18 cellular contexts compared by ENCODE assay signal in the genomic region with DNA sequence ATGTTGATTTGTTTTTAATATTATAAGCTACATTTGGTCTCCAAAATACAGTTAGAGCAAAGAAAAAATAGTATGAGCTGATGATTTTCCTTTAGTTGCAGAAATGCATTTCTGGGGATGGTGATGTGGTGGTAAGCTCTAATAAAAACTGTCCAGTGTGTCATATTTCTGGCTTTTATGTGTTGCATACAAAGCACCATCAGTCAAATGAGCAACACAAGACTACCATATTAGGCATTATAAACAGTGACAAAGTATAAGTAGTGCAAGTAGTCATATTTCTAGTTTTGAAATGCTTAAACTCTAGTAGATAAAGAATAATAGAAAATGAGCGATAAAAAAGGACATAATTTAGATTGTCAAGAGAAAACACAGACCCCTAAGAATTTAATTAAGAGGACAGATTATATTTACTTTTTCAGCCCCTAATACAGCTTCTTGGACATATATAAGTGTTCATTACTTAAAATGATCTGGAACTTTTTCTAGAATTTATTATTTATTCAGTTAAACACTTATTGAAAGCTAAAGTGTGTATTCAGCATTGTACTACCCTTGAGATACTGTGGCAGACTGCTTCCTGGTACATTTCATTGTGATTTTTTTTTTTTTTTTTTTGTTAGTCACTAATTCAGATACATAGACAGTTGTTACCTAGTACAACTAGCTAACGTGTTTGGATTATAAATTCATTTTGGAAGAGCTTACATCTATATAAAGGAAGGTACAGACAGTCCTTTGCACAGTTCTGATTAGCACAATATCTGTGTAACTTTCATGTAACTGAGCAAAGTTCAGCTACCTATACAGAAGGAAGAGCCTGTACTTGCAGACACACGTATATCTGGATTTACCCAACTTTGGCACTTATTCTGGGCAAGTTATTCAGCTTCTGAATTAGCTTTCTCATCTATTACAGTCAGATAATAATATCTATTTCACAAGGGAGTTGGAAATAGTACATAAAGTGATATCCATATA. TPM values are rescaled to one million over a fixed set of nuclear protein-coding genes. Genes with fewer than 3 reads are reported as not detected.
A peak's percentile ranks its signal among the peaks of the same experiment; 100 is the strongest.
DNase-seq lines count a peak whose midpoint lies in the region; ATAC-seq, FAIRE-seq and TF ChIP-seq lines count a peak whose summit lies in the region.
"Had no signal": no experiment of that assay in that cellular context is flagged by ENCODE, and none has a peak within 500 bp of the region (broad histone marks: within the 10 kb centered on the region; RNA-seq: fewer than 3 reads in every experiment).

No MANE protein-coding gene starts in this region.

- H3K4me2 ChIP-seq in astrocyte (ENCODE audit: low read length) = no peak overlapping the region
- H3K4me2 ChIP-seq: A549 had no signal

- H3K9ac ChIP-seq in HUES64 (ENCODE audit: low read depth, low read length) (no peak overlapping the region), astrocyte (ENCODE audit: low read length) (no peak overlapping the region)

- H3K36me3 ChIP-seq in HUES64 (ENCODE audit: insufficient read depth, low read length) (no peaks in the 10 kb centered on the region), astrocyte (ENCODE audit: insufficient read depth, low read length) (no peaks in the 10 kb centered on the region), lower lobe of right lung (no peaks in the 10 kb centered on the region)
- H3K36me3 ChIP-seq: vagina had no signal

- no peaks in the 10 kb centered on the region for H3K27me3 Mint-ChIP-seq in astrocyte (ENCODE audit: low read depth, unreplicated experiment)
- H3K27me3 Mint-ChIP-seq: brain; stimulated activated naive CD8-positive, alpha-beta T cell treated with anti-CD3 and anti-CD28 coated beads, Interleukin-15, Interleukin-2, amounts not matched to agents 100 ng/mL and 50 ng/mL, for 24 hours had no signal

- intact Hi-C loops in lower lobe of right lung (cut with DNase I) = no loop called here

- H3K36me3 Mint-ChIP-seq in astrocyte (ENCODE audit: low read depth, unreplicated experiment) = peaks cover 8% of the 10 kb centered on the region

- FAIRE-seq in astrocyte (lab: Jason Lieb, UNC) = no peak
- FAIRE-seq: A549, kidney had no signal

- H4K20me1 ChIP-seq in astrocyte (ENCODE audit: insufficient read depth, low read length) = peaks cover 17% of the 10 kb centered on the region

- H3K27ac ChIP-seq in HUES64 (ENCODE audit: low read depth, low read length) = peak overlapping the region; percentile 78; the same call in 1 of the 2 replicates
- H3K27ac ChIP-seq in astrocyte (ENCODE audit: low read depth, low read length) = no peak overlapping the region
- H3K27ac ChIP-seq in lower lobe of right lung = no peak overlapping the region
- H3K27ac ChIP-seq: A549, vagina had no signal

- TF ChIP-seq CTCF in astrocyte (IDR thresholded peaks at IDR 0.05; ENCODE audit: insufficient read depth, low read depth, low read length) (no peak), lower lobe of right lung (IDR thresholded peaks at IDR 0.05) (no peak)

- no peaks in the 10 kb centered on the region for H3K9me3 ChIP-seq in HUES64 (ENCODE audit: insufficient read depth, low read depth, low read length)
- H3K9me3 ChIP-seq in astrocyte (ENCODE audit: insufficient read depth, low read depth, low read length) = no peaks in the 10 kb centered on the region
- H3K9me3 ChIP-seq in lower lobe of right lung = no peaks in the 10 kb centered on the region
- H3K9me3 ChIP-seq: A549, vagina had no signal

- H3K4me1 Mint-ChIP-seq in astrocyte (ENCODE audit: low read depth, unreplicated experiment) = peaks cover 17% of the 10 kb centered on the region

- H3K4me3 ChIP-seq in HUES64 (ENCODE audit: low read length) (no peak overlapping the region), astrocyte (ENCODE audit: insufficient read depth, low read depth, low read length) (no peak overlapping the region), lower lobe of right lung (no peak overlapping the region)
- H3K4me3 ChIP-seq: A549, vagina had no signal

- H2AFZ ChIP-seq in astrocyte (ENCODE audit: low read depth, low read length) = no peak overlapping the region

- peak; percentile 90 to 92 for ATAC-seq in activated CD4-positive, CD25-positive, alpha-beta regulatory T cell treated with anti-CD3 and anti-CD28 coated beads, Interleukin-2, amount 50 U/mL, for 24 hours
- ATAC-seq in lower lobe of right lung (peak; percentile 27 to 58), HG03354 (IDR thresholded peaks at IDR 0.05; ENCODE audit: poor library complexity, severe bottlenecking, unreplicated experiment) (no peak)
- ATAC-seq: A549 had no signal

- peaks cover 14% of the 10 kb centered on the region for H3K4me1 ChIP-seq in HUES64 (ENCODE audit: insufficient read depth, low read length)
- no peaks in the 10 kb centered on the region for H3K4me1 ChIP-seq in astrocyte (ENCODE audit: insufficient read depth, low read length)
- peaks cover 7% of the 10 kb centered on the region for H3K4me1 ChIP-seq in lower lobe of right lung
- H3K4me1 ChIP-seq: vagina had no signal

- no peak for DNase-seq in activated CD4-positive, CD25-positive, alpha-beta regulatory T cell (lab: John Stamatoyannopoulos, UW)
- DNase-seq in astrocyte (ENCODE audit: low read depth) (peak; percentile 23), lower lobe of right lung (no peak), hepatic stellate cell (ENCODE audit: low spot score) (no peak), NCI-H2107 treated with DMSO at 0.1 percent for 48 hours (lab: John Stamatoyannopoulos, UW; ENCODE audit: unreplicated experiment) (no peak)
- DNase-seq: activated CD4-positive, alpha-beta T cell treated with anti-CD3 and anti-CD28 coated beads, Interleukin-2, amount 50 U/mL, for 48 hours; activated naive CD4-positive, alpha-beta T cell; COR-L47; Kasumi-1; kidney; midbrain had no signal

- H3K9me3 Mint-ChIP-seq in astrocyte (ENCODE audit: unreplicated experiment) = peaks cover 9% of the 10 kb centered on the region
- H3K9me3 Mint-ChIP-seq: stimulated activated naive CD8-positive, alpha-beta T cell treated with anti-CD3 and anti-CD28 coated beads, Interleukin-15, Interleukin-2, amounts not matched to agents 100 ng/mL and 50 ng/mL, for 24 hours had no signal

- H3K27me3 ChIP-seq in HUES64 (ENCODE audit: insufficient read depth, low read length) (no peaks in the 10 kb centered on the region), astrocyte (ENCODE audit: insufficient read depth, low read length) (no peaks in the 10 kb centered on the region), lower lobe of right lung (ENCODE audit: low read depth) (no peaks in the 10 kb centered on the region)
- H3K27me3 ChIP-seq: vagina had no signal

- H3K4me3 Mint-ChIP-seq in astrocyte (ENCODE audit: unreplicated experiment) = no peak overlapping the region
- H3K4me3 Mint-ChIP-seq: brain; stimulated activated naive CD8-positive, alpha-beta T cell treated with anti-CD3 and anti-CD28 coated beads, Interleukin-15, Interleukin-2, amounts not matched to agents 100 ng/mL and 50 ng/mL, for 24 hours had no signal

- 88% methylated on average over 1 of the region's 3 CpGs for WGBS in HUES64

- peaks cover 80% of the 10 kb centered on the region for H3K79me2 ChIP-seq in astrocyte (ENCODE audit: insufficient read depth, low read length)

- no peak overlapping the region for H3K27ac Mint-ChIP-seq in astrocyte (ENCODE audit: unreplicated experiment)

RNA-seq across cellular contexts. Expression of gene RAP1GDS1, which starts 22.3 kb away (rescaled TPM):
- 24.7 TPM for polyA plus RNA-seq in HUES64 (2013, experiment 1 of 2)
- 22.9 TPM for polyA plus RNA-seq in HUES64 (2013, experiment 2 of 2)
- total RNA-seq in astrocyte (62.0 and 64.5 TPM in 2 replicates), lower lobe of right lung (37.0 TPM)
